14 cellular contexts compared by ENCODE assay signal in the genomic region with DNA sequence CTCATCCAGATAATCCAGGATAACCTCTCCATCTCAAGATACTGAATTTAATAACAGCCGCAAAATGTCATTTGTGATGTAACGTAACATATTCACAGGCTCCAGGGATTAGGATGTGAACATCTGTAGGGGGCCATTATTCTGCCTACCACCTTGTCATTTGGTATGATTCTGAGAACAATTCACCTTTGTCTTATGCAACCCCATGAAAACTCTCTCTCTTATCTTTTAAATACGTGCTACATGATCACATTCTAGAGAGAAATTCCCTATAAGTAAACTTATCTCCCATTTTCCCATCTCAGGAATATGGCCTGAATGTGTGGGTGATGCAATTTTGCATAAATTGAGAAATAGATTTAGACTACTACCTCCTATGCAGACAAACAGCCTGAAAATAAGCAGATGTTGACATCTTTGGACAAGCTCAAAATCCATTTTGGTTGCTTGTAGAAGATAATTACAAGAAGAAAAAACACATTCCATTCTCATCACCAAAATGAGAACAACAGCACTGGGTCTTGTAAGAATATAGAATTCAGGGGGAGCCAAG.
A peak's percentile ranks its signal among the peaks of the same experiment; 100 is the strongest.
DNase-seq lines count a peak whose midpoint lies in the region; ATAC-seq, FAIRE-seq and TF ChIP-seq lines count a peak whose summit lies in the region.
"Had no signal": no experiment of that assay in that cellular context is flagged by ENCODE, and none has a peak within 500 bp of the region (broad histone marks: within the 10 kb centered on the region; RNA-seq: fewer than 3 reads in every experiment).

No MANE protein-coding gene starts in this region.

- H2AK5ac ChIP-seq in mesenchymal stem cell (ENCODE audit: low read length, severe bottlenecking) = no peak overlapping the region

- no peak for FAIRE-seq in K562 (lab: Jason Lieb, UNC)

- H2BK5ac ChIP-seq in mesenchymal stem cell (ENCODE audit: low read depth, low read length, poor library complexity, severe bottlenecking) = no peak overlapping the region

- no peaks in the 10 kb centered on the region for H3K36me3 ChIP-seq in K562 (ENCODE audit: control insufficient read depth, insufficient read depth, low read length)
- H3K36me3 ChIP-seq in mesenchymal stem cell (ENCODE audit: control insufficient read depth in 1 of 2, insufficient read depth in 2 of 2, low read depth in 1 of 2, low read length in 2 of 2) = no peaks in the 10 kb centered on the region
- H3K36me3 ChIP-seq: BLaER1 treated with 17β-estradiol and CSF1 and Interleukin-3, amounts not matched to agents 10 nM and 100 nM had no signal

- H3K14ac ChIP-seq in mesenchymal stem cell (ENCODE audit: low read length in 2 of 2) = no peak overlapping the region

- no peak overlapping the region for H2BK120ac ChIP-seq in mesenchymal stem cell (ENCODE audit: low read depth, low read length)

- H3K9me3 ChIP-seq in K562 (replicated peaks; ENCODE audit: control insufficient read depth, insufficient read depth, low read depth, low read length) = no peaks in the 10 kb centered on the region; the same call in 1 of the 2 replicates
- no peaks in the 10 kb centered on the region for H3K9me3 ChIP-seq in mesenchymal stem cell (ENCODE audit: control insufficient read depth, low read length)

- H3K27me3 ChIP-seq in K562 (ENCODE audit: control insufficient read depth in 2 of 2, insufficient read depth in 2 of 2, low read length in 2 of 2) = no peaks in the 10 kb centered on the region
- no peaks in the 10 kb centered on the region for H3K27me3 ChIP-seq in mesenchymal stem cell (ENCODE audit: control insufficient read depth in 1 of 2, insufficient read depth in 1 of 2, low read length in 2 of 2)
- H3K27me3 ChIP-seq: BLaER1 treated with 17β-estradiol and CSF1 and Interleukin-3, amounts not matched to agents 10 nM and 100 nM had no signal

- BruUV-seq in K562 (replicated peaks; lab: Mats Ljungman, UMichigan) = no TSS peak

- H2AFZ ChIP-seq in K562 (ENCODE audit: low read depth, low read length) (0 out of 2 replicates have a peak overlapping the region, but pooled peaks have one; percentile 42), mesenchymal stem cell (ENCODE audit: low read depth, low read length) (no peak overlapping the region)

- intact Hi-C loops in K562 (cut with micrococcal nuclease) = no loop called here

- no peaks in the 10 kb centered on the region for H3K79me1 ChIP-seq in mesenchymal stem cell (replicated peaks; ENCODE audit: low read length, poor library complexity, severe bottlenecking)

- no peak for TF ChIP-seq RAD21 in K562 (CRISPR knock-in tag; conservative IDR thresholded peaks at IDR 0.05 in 1 of 2, IDR thresholded peaks at IDR 0.05 in 1 of 2)

- H3K27ac ChIP-seq in K562 (ENCODE audit: extremely low read depth, low read depth, low read length) (no peak overlapping the region), mesenchymal stem cell (ENCODE audit: low read length, poor library complexity, severe bottlenecking) (no peak overlapping the region)
- H3K27ac ChIP-seq: 22Rv1; BLaER1 treated with 17β-estradiol and CSF1 and Interleukin-3, amounts not matched to agents 10 nM and 100 nM had no signal

- POLR2A ChIA-PET in K562 (lab: Yijun Ruan, JAX) = interaction anchor here (0.6 to 0.8 kb wide), 2 partner anchors 23 to 69 kb away, joined by 3 read pairs; no protein-coding TSS in a partner anchor

- H3K4me3 ChIP-seq in K562 = no peak overlapping the region
- H3K4me3 ChIP-seq in mesenchymal stem cell (ENCODE audit: insufficient read depth in 1 of 2, low read depth in 1 of 2, low read length in 2 of 2) = no peak overlapping the region
- H3K4me3 ChIP-seq: BLaER1 treated with 17β-estradiol and CSF1 and Interleukin-3, amounts not matched to agents 10 nM and 100 nM had no signal

- DNase-seq in NCI-H146 (lab: John Stamatoyannopoulos, UW) = peak; percentile 32
- no peak for DNase-seq in NCI-H146 treated with DMSO at 0.1 percent for 48 hours (lab: John Stamatoyannopoulos, UW; ENCODE audit: unreplicated experiment)
- peak; percentile 28 for DNase-seq in OCI-M1 (lab: John Stamatoyannopoulos, UW)
- DNase-seq in K562 (ENCODE audit: extremely low read depth in 1 of 4, low spot score in 3 of 4) = no peak
- DNase-seq in mesenchymal stem cell = peak; percentile 9
- DNase-seq in occipital lobe (lab: John Stamatoyannopoulos, UW) = no peak
- no peak for DNase-seq in GM13977 (ENCODE audit: low spot score)
- no peak for DNase-seq in NCI-H1092 treated with DMSO at 0.1 percent for 48 hours (lab: John Stamatoyannopoulos, UW)
- DNase-seq: CD4-positive, CD25-positive, alpha-beta regulatory T cell; GF-D8; HCEC 1CT; HFFc6 had no signal

- no peak overlapping the region for H3K4ac ChIP-seq in mesenchymal stem cell (ENCODE audit: low read depth in 1 of 2, low read length in 2 of 2)

- no peak overlapping the region for H3K9ac ChIP-seq in K562 (ENCODE audit: insufficient read depth in 1 of 2, low read depth in 2 of 2, low read length in 2 of 2)
- H3K9ac ChIP-seq in mesenchymal stem cell (ENCODE audit: low read length) = no peak overlapping the region
- H3K9ac ChIP-seq: BLaER1 treated with 17β-estradiol and CSF1 and Interleukin-3, amounts not matched to agents 10 nM and 100 nM had no signal

- ATAC-seq in K562 = no peak

- no peaks in the 10 kb centered on the region for H4K20me1 ChIP-seq in K562 (replicated peaks; ENCODE audit: control insufficient read depth, insufficient read depth, low read length)
- H4K20me1 ChIP-seq: BLaER1 treated with 17β-estradiol and CSF1 and Interleukin-3, amounts not matched to agents 10 nM and 100 nM had no signal

- H3K23ac ChIP-seq in mesenchymal stem cell (ENCODE audit: low read length in 2 of 2) = no peak overlapping the region

- TF ChIP-seq CTCF in K562 (IDR thresholded peaks at IDR 0.05 in 2 of 3, conservative IDR thresholded peaks at IDR 0.05 in 1 of 3; ENCODE audit: insufficient read depth in 2 of 3, low read depth in 1 of 3, low read length in 3 of 3) (no peak), GM13977 (IDR thresholded peaks at IDR 0.05; ENCODE audit: extremely low read depth, insufficient read depth, missing control alignments) (no peak)

- H3K18ac ChIP-seq in mesenchymal stem cell (ENCODE audit: low read depth in 1 of 2, low read length in 2 of 2) = no peak overlapping the region

- H3K79me2 ChIP-seq in K562 (ENCODE audit: control insufficient read depth, insufficient read depth, low read length) = no peaks in the 10 kb centered on the region

- H4K91ac ChIP-seq in mesenchymal stem cell (ENCODE audit: low read length) = no peak overlapping the region

- H2BK15ac ChIP-seq in mesenchymal stem cell (ENCODE audit: low read depth, poor library complexity, severe bottlenecking) = no peak overlapping the region

- TF ChIP-seq EP300 in K562 (IDR thresholded peaks at IDR 0.05; ENCODE audit: low read length) = no peak

- H2BK12ac ChIP-seq in mesenchymal stem cell (ENCODE audit: low read length in 2 of 2) = no peak overlapping the region

- WGBS in K562 (ENCODE audit: insufficient coverage, low coverage, missing lambda C conversion rate) = 68% methylated on average over 3 of the region's 3 CpGs
- 100% methylated on average over 2 of the region's 3 CpGs for WGBS in mesenchymal stem cell

- no peak for TF ChIP-seq POLR2A in K562 (conservative IDR thresholded peaks at IDR 0.05)

- CTCF ChIA-PET in K562 (lab: Yijun Ruan, JAX; ENCODE audit: low intra/inter-chr PET ratio) = no interaction called here

- no peaks in the 10 kb centered on the region for H3K9me1 ChIP-seq in K562 (ENCODE audit: control insufficient read depth, insufficient read depth, low read length)

- no peak overlapping the region for H3K4me2 ChIP-seq in K562 (ENCODE audit: insufficient read depth, low read length)
- no peak overlapping the region for H3K4me2 ChIP-seq in mesenchymal stem cell (ENCODE audit: low read length, poor library complexity, severe bottlenecking)
- H3K4me2 ChIP-seq: BLaER1 treated with 17β-estradiol and CSF1 and Interleukin-3, amounts not matched to agents 10 nM and 100 nM had no signal

- H4K8ac ChIP-seq in mesenchymal stem cell (ENCODE audit: low read length) = no peak overlapping the region

- H3K4me1 ChIP-seq in K562 (replicated peaks in 1 of 2; ENCODE audit: control insufficient read depth in 2 of 2, insufficient read depth in 2 of 2, low read length in 2 of 2) (peaks cover 0 to 17% of the 10 kb centered on the region in 2 experiments; a peak in 4 of 5 replicates), mesenchymal stem cell (ENCODE audit: control insufficient read depth, insufficient read depth, low read depth, low read length) (no peaks in the 10 kb centered on the region)

- in situ Hi-C loops in K562 (cut with MboI) = no loop called here
- in situ Hi-C loops in GM13977 (cut with MboI; ENCODE audit: low pct_unique_long_range_greater_than_20kb, low sequenced_read_pairs, unreplicated experiment) = no loop called here

TF ChIP-seq in K562, 482 proteins besides CTCF, POLR2A, EP300 and RAD21 (continues in another document):
- TF ChIP-seq ZNF140 (CRISPR knock-in tag; IDR thresholded peaks at IDR 0.05) (no peak), KLF10 (CRISPR knock-in tag; IDR thresholded peaks at IDR 0.05) (no peak), SMAD4 (CRISPR knock-in tag; conservative IDR thresholded peaks at IDR 0.05) (peak; percentile 58), XRCC4 (IDR thresholded peaks at IDR 0.05; ENCODE audit: extremely low read depth, insufficient read depth, insufficient read length) (no peak), RCOR1 (IDR thresholded peaks at IDR 0.05; ENCODE audit: borderline replicate concordance in 1 of 2, low read depth in 2 of 2, low read length in 2 of 2) (no peak), NEUROD1 (IDR thresholded peaks at IDR 0.05; ENCODE audit: borderline replicate concordance, low read depth, low read length, partially characterized antibody) (no peak), YY1 (IDR thresholded peaks at IDR 0.05; ENCODE audit: borderline replicate concordance in 1 of 3, control insufficient read depth in 1 of 3, extremely low read depth in 1 of 3, insufficient read depth in 3 of 3, insufficient read length in 1 of 3, insufficient replicate concordance in 2 of 3, low read depth in 1 of 3, low read length in 2 of 3) (no peak)

Comparison
In these comparisons a context has a peak if more than half of its experiments do, and no peak if none do; other contexts are left out.
1. DNase-seq: peak in NCI-H146 (single experiment), OCI-M1 (single experiment) and mesenchymal stem cell (single experiment); none in NCI-H146 treated with DMSO at 0.1 percent for 48 hours (single experiment), K562 (0 of 4), occipital lobe (single experiment), GM13977 (single experiment) and NCI-H1092 treated with DMSO at 0.1 percent for 48 hours (single experiment).